In the genomic region with DNA sequence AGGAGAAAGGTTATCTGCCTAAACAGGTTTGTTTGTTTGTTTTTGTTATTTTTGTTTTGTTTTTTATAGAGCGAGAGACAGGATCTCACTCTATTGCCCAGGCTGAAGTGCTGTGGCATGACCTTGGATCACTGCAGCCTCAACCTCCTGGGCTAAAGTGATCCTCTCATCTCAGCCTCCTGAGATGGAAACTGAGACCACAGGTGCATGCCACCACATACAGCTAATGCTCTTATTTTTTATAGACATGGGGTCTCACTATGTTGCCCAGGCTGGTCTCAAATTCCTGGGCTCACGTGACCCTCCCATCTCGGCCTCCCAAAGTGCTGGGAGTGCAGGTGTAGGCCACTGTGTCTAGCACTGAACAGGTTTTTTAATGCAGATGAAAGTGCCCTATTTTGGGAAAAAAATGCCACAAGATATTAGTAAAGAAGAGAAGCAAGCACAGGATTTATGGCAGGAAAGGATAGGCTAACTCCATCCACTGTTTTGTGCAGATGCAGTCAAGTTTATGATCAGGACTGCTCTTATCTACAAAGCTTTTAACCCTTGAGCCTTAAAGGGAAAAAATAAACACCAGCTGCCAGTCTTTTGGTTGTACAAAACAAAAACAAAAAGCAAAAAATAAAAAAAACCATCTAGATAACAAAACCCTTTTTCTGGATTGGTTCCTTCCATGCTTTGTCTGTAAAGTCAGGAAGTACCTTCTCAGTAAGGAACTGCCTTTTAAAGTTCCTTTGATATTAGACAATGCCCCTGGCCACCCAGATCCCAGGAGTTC, we compare ENCODE assay signal across 23 cellular contexts. TPM values are rescaled to one million over a fixed set of nuclear protein-coding genes. Genes with fewer than 3 reads are reported as not detected.
DNase-seq lines count a peak whose midpoint lies in the region; ATAC-seq and TF ChIP-seq lines count a peak whose summit lies in the region.
"Had no signal": no experiment of that assay in that cellular context is flagged by ENCODE, and none has a peak within 500 bp of the region (broad histone marks: within the 10 kb centered on the region; RNA-seq: fewer than 3 reads in every experiment).

No MANE protein-coding gene starts in this region.

- H2BK120ac ChIP-seq in neuronal stem cell (ENCODE audit: low read depth, low read length) = no peak overlapping the region

- H3K27me3 Mint-ChIP-seq in endodermal cell (ENCODE audit: insufficient read depth) = no peaks in the 10 kb centered on the region
- no peaks in the 10 kb centered on the region for H3K27me3 Mint-ChIP-seq in nephron (ENCODE audit: low read depth)
- no peaks in the 10 kb centered on the region for H3K27me3 Mint-ChIP-seq in T-cell
- H3K27me3 Mint-ChIP-seq: activated naive CD8-positive, alpha-beta T cell treated with anti-CD3 and anti-CD28 coated beads for 36 hours had no signal

- no peak overlapping the region for H3K4me3 Mint-ChIP-seq in endodermal cell
- no peak overlapping the region for H3K4me3 Mint-ChIP-seq in nephron
- peak overlapping the region in 1 of 3 donors; percentile 4 for H3K4me3 Mint-ChIP-seq in T-cell
- H3K4me3 Mint-ChIP-seq: activated naive CD8-positive, alpha-beta T cell treated with anti-CD3 and anti-CD28 coated beads for 36 hours; activated T-helper 1 cell treated with anti-CD3 and anti-CD28 coated beads, Interleukin-12 subunit alpha, Interleukin-12 subunit beta, Interleukin-2, Interleukin-4 antibody, amounts not matched to agents 30 ng/mL and 10 ng/mL and 1 ng/mL, durations not matched to agents 14 hours and 24 hours and 36 hours; CD8-positive, alpha-beta T cell; dendritic cell treated with granulocyte-macrophage colony-stimulating factor and Interleukin-4, amounts not matched to agents 40 ng/mL and 50 ng/mL, for 4 days; natural killer cell had no signal

- no peak for TF ChIP-seq CTCF in endodermal cell (conservative IDR thresholded peaks at IDR 0.05)
- TF ChIP-seq CTCF in nephron (IDR thresholded peaks at IDR 0.05; ENCODE audit: unreplicated experiment in 3 of 3) = no peak

- H3K79me1 ChIP-seq in neuronal stem cell (ENCODE audit: low read depth, low read length) = peaks cover 11% of the 10 kb centered on the region

- H2BK5ac ChIP-seq in neuronal stem cell (ENCODE audit: low read length) = no peak overlapping the region

- H3K9me3 Mint-ChIP-seq in endodermal cell (no peaks in the 10 kb centered on the region), nephron (no peaks in the 10 kb centered on the region), T-cell (no peaks in the 10 kb centered on the region)
- H3K9me3 Mint-ChIP-seq: activated naive CD8-positive, alpha-beta T cell treated with anti-CD3 and anti-CD28 coated beads for 36 hours; activated T-helper 1 cell treated with anti-CD3 and anti-CD28 coated beads, Interleukin-12 subunit alpha, Interleukin-12 subunit beta, Interleukin-2, Interleukin-4 antibody, amounts not matched to agents 30 ng/mL and 10 ng/mL and 1 ng/mL, durations not matched to agents 14 hours and 24 hours and 36 hours; CD8-positive, alpha-beta T cell; dendritic cell treated with granulocyte-macrophage colony-stimulating factor and Interleukin-4, amounts not matched to agents 40 ng/mL and 50 ng/mL, for 4 days; natural killer cell had no signal

- H3K4me2 ChIP-seq in neuronal stem cell (ENCODE audit: insufficient read depth, low read length, poor library complexity, severe bottlenecking) = no peak overlapping the region
- H3K4me2 ChIP-seq: KMS-11 had no signal

- no peak overlapping the region for H2BK12ac ChIP-seq in neuronal stem cell (ENCODE audit: low read length)

- H3K4me1 Mint-ChIP-seq in endodermal cell (peaks cover 66% of the 10 kb centered on the region), nephron (peaks cover 62% of the 10 kb centered on the region), T-cell (peaks cover 80 to 91% (median 80%) of the 10 kb centered on the region in 3 donors)

- no peak overlapping the region for H2BK15ac ChIP-seq in neuronal stem cell (ENCODE audit: low read length)

- H3K14ac ChIP-seq in neuronal stem cell (ENCODE audit: low read length) = no peak overlapping the region

- 94 to 97% methylated on average over 3 of the region's 3 CpGs for WGBS in endodermal cell (ENCODE audit: insufficient coverage in 1 of 2, insufficient read length in 1 of 2), 2 experiments
- no CpG with 5 or more reads among the region's 3 CpGs for WGBS in neuronal stem cell (ENCODE audit: extremely low coverage in 2 of 2, insufficient read length in 2 of 2, insufficient replicate concordance in 1 of 2), 2 donors

- H3K4ac ChIP-seq in neuronal stem cell (ENCODE audit: low read length) = no peak overlapping the region

- no peak overlapping the region for H3K4me3 ChIP-seq in endodermal cell (ENCODE audit: low read length)
- no peak overlapping the region for H3K4me3 ChIP-seq in neuronal stem cell (ENCODE audit: low read length in 2 of 2)
- H3K4me3 ChIP-seq: breast epithelium, lower lobe of right lung, tibial artery had no signal

- POLR2A ChIA-PET in T-cell (lab: Charles Lee) = no interaction called here

- H2AK5ac ChIP-seq in neuronal stem cell (ENCODE audit: low read depth, low read length) = no peak overlapping the region

- ATAC-seq in HG03108 (IDR thresholded peaks at IDR 0.05; ENCODE audit: unreplicated experiment) (no peak), T-cell (replicated peaks in 1 of 4) (no peak), left lobe of liver (no peak)
- ATAC-seq: CD8-positive, alpha-beta T cell; lower lobe of right lung; natural killer cell had no signal

- H3K27me3 ChIP-seq in endodermal cell (ENCODE audit: control insufficient read depth, insufficient read depth, low read length, poor library complexity, severe bottlenecking) (no peaks in the 10 kb centered on the region), neuronal stem cell (ENCODE audit: control insufficient read depth in 3 of 3, insufficient read depth in 3 of 3, low read depth in 1 of 3, low read length in 3 of 3) (no peaks in the 10 kb centered on the region)
- H3K27me3 ChIP-seq: breast epithelium, tibial artery had no signal

- CTCF ChIA-PET in T-cell (lab: Charles Lee) = no interaction called here

- DNase-seq in CD1c-positive myeloid dendritic cell (ENCODE audit: extremely low spot score) (peak; percentile 28), endodermal cell (no peak), T-cell (no peak), neuronal stem cell (ENCODE audit: low spot score) (no peak), left lobe of liver (ENCODE audit: low spot score) (no peak)
- DNase-seq: activated CD8-positive, alpha-beta memory T cell treated with anti-CD3 and anti-CD28 coated beads for 24 hours; activated naive CD8-positive, alpha-beta T cell treated with anti-CD3 and anti-CD28 coated beads for 36 hours; CD8-positive, alpha-beta T cell; lower lobe of right lung; natural killer cell; NCI-H1092 treated with DMSO at 0.1 percent for 48 hours; NCI-H2081 treated with DMSO at 0.1 percent for 48 hours; NCI-H510A treated with DMSO at 0.1 percent for 48 hours; T-helper 2 cell; tibial artery had no signal

- no peaks in the 10 kb centered on the region for H3K36me3 ChIP-seq in KOPT-K1 (ENCODE audit: insufficient read depth, low read length)
- no peaks in the 10 kb centered on the region for H3K36me3 ChIP-seq in endodermal cell (ENCODE audit: control insufficient read depth, insufficient read depth, low read length)
- H3K36me3 ChIP-seq in neuronal stem cell (replicated peaks in 1 of 2; ENCODE audit: control insufficient read depth in 2 of 2, insufficient read depth in 2 of 2, low read length in 2 of 2) = peaks cover 2 to 26% of the 10 kb centered on the region in 2 donors
- H3K36me3 ChIP-seq: breast epithelium, lower lobe of right lung, tibial artery had no signal

- peak overlapping the region; percentile 71 for H3K27ac Mint-ChIP-seq in endodermal cell
- peak overlapping the region; percentile 41 to 87 (median 79) for H3K27ac Mint-ChIP-seq in nephron
- no peak overlapping the region for H3K27ac Mint-ChIP-seq in T-cell
- H3K27ac Mint-ChIP-seq: activated naive CD8-positive, alpha-beta T cell treated with anti-CD3 and anti-CD28 coated beads for 36 hours; activated T-helper 1 cell treated with anti-CD3 and anti-CD28 coated beads, Interleukin-12 subunit alpha, Interleukin-12 subunit beta, Interleukin-2, Interleukin-4 antibody, amounts not matched to agents 30 ng/mL and 10 ng/mL and 1 ng/mL, durations not matched to agents 14 hours and 24 hours and 36 hours; CD8-positive, alpha-beta T cell; dendritic cell treated with granulocyte-macrophage colony-stimulating factor and Interleukin-4, amounts not matched to agents 40 ng/mL and 50 ng/mL, for 4 days had no signal

- H3K36me3 Mint-ChIP-seq in endodermal cell (ENCODE audit: low read depth) (peaks cover 2% of the 10 kb centered on the region), nephron (ENCODE audit: low read depth) (peaks cover 11% of the 10 kb centered on the region), T-cell (peaks cover 4% of the 10 kb centered on the region)
- H3K36me3 Mint-ChIP-seq: CD8-positive, alpha-beta T cell; natural killer cell had no signal

- no peaks in the 10 kb centered on the region for H3K9me3 ChIP-seq in KOPT-K1 (ENCODE audit: insufficient read depth, low read length, poor library complexity, severe bottlenecking)
- H3K9me3 ChIP-seq in endodermal cell (ENCODE audit: control insufficient read depth, low read length) = no peaks in the 10 kb centered on the region
- H3K9me3 ChIP-seq in neuronal stem cell (replicated peaks in 1 of 2; ENCODE audit: control insufficient read depth in 2 of 2, insufficient read depth in 1 of 2, low read depth in 1 of 2, low read length in 2 of 2) = peaks cover 0 to 43% of the 10 kb centered on the region in 2 donors
- H3K9me3 ChIP-seq: breast epithelium, lower lobe of right lung, tibial artery had no signal

- H3K18ac ChIP-seq in neuronal stem cell (ENCODE audit: low read length) = no peak overlapping the region

- H2AFZ ChIP-seq in neuronal stem cell (ENCODE audit: low read length) = no peak overlapping the region

- H3K9ac ChIP-seq in endodermal cell (ENCODE audit: extremely low read depth, low read length, poor library complexity, severe bottlenecking) (no peak overlapping the region), neuronal stem cell (ENCODE audit: low read depth, low read length, poor library complexity) (no peak overlapping the region)
- H3K9ac ChIP-seq: KMS-11 had no signal

- H3K27ac ChIP-seq in KOPT-K1 (ENCODE audit: low read depth, low read length, poor library complexity, severe bottlenecking) (peak overlapping the region; percentile 10), endodermal cell (ENCODE audit: low read depth, low read length) (peak overlapping the region; percentile 28), neuronal stem cell (replicated peaks; ENCODE audit: low read length) (no peak overlapping the region)
- H3K27ac ChIP-seq: breast epithelium, HL-60, KMS-11, lower lobe of right lung, tibial artery had no signal

- no peak overlapping the region for H4K91ac ChIP-seq in neuronal stem cell (ENCODE audit: low read depth, low read length, poor library complexity)

- H3K4me1 ChIP-seq in endodermal cell (ENCODE audit: control insufficient read depth, insufficient read depth, low read length) (peaks cover 5% of the 10 kb centered on the region), neuronal stem cell (ENCODE audit: control insufficient read depth in 2 of 2, insufficient read depth in 1 of 2, low read depth in 1 of 2, low read length in 2 of 2) (peaks cover 0 to 31% of the 10 kb centered on the region in 2 donors)

- no peak overlapping the region for H4K8ac ChIP-seq in neuronal stem cell (ENCODE audit: low read depth, low read length)

- H3K23ac ChIP-seq in neuronal stem cell (ENCODE audit: low read depth, low read length, poor library complexity) = no peak overlapping the region

RNA-seq across cellular contexts. Expression of a gene that starts 29.4 kb away (rescaled TPM):
- total RNA-seq in endodermal cell (10 to 100 TPM; 39.1 to 45.5 TPM), T-cell (10 to 100 TPM; 13.8 to 27.0 (median 17.4) TPM), left lobe of liver (12.8 TPM)
- polyA plus RNA-seq in endodermal cell (2013, experiment 1 of 2) = 33.3 TPM
- polyA plus RNA-seq in endodermal cell (2013, experiment 2 of 2) = 29.6 TPM
- polyA plus RNA-seq in neuronal stem cell (2013, experiment 1 of 2) = 14.8 TPM
- polyA plus RNA-seq in neuronal stem cell (2013, experiment 2 of 2) = 15.6 TPM

Comparison
In these comparisons a context has a peak if more than half of its experiments do, and no peak if none do; other contexts are left out.
1. H3K27ac Mint-ChIP-seq: peak in endodermal cell (single experiment) and nephron (3 of 3); none in T-cell (0 of 2).